In the genomic region with DNA sequence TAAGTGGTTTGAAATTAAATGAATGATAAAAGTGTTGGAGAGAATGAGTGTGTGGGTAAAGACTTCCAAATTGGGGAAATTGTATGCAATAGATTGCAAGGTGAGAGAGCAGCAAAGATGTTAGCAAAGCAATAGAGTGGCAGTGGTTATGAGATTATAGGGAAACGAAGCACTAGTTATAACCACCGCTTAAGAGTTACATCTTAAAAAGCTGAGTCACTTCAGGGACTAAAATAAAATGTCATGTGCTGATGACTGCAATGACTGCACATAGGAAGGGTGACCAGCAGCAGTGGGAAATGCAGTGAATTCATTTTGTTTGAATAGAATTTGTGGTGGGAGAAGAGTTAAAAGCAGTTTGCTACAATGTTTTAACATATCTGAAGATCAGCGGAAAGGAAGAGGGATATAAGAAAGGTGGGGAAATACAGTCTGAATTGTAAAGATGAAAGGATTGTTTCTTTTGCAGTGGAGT, we compare ENCODE assay signal across 1 cellular context.
TF ChIP-seq lines count a peak whose summit lies in the region.

No MANE protein-coding gene starts in this region.

TF ChIP-seq in K562, 482 proteins besides CTCF, POLR2A, EP300 and RAD21 (continued from another document and continues in another):
- TF ChIP-seq, protein P1, sequence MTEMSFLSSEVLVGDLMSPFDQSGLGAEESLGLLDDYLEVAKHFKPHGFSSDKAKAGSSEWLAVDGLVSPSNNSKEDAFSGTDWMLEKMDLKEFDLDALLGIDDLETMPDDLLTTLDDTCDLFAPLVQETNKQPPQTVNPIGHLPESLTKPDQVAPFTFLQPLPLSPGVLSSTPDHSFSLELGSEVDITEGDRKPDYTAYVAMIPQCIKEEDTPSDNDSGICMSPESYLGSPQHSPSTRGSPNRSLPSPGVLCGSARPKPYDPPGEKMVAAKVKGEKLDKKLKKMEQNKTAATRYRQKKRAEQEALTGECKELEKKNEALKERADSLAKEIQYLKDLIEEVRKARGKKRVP (CRISPR knock-in tag; IDR thresholded peaks at IDR 0.05), result 0 out of 2 replicates have a peak, but pooled peaks have one; percentile 44
- peak in 1 of 2 experiments; percentile 50; a peak in 2 of 4 replicates for TF ChIP-seq HDAC1 (IDR thresholded peaks at IDR 0.05)
- TF ChIP-seq PURB (CRISPR knock-in tag; IDR thresholded peaks at IDR 0.05; ENCODE audit: low read depth), result no peak
- no peak for TF ChIP-seq NFXL1 (CRISPR knock-in tag; IDR thresholded peaks at IDR 0.05)
- TF ChIP-seq, protein P2, sequence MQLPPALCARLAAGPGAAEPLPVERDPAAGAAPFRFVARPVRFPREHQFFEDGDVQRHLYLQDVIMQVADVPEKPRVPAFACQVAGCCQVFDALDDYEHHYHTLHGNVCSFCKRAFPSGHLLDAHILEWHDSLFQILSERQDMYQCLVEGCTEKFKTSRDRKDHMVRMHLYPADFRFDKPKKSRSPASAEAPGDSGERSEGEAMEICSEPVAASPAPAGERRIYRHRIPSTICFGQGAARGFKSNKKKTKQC (CRISPR knock-in tag; IDR thresholded peaks at IDR 0.05), result no peak
- no peak for TF ChIP-seq ZFP36 (IDR thresholded peaks at IDR 0.05; ENCODE audit: low read depth, low read length, partially characterized antibody)
- TF ChIP-seq, protein P3, sequence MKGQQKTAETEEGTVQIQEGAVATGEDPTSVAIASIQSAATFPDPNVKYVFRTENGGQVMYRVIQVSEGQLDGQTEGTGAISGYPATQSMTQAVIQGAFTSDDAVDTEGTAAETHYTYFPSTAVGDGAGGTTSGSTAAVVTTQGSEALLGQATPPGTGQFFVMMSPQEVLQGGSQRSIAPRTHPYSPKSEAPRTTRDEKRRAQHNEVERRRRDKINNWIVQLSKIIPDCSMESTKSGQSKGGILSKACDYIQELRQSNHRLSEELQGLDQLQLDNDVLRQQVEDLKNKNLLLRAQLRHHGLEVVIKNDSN (CRISPR knock-in tag; IDR thresholded peaks at IDR 0.05), result no peak
- TF ChIP-seq SMARCE1 (IDR thresholded peaks at IDR 0.05), result peak; percentile 75
- TF ChIP-seq, protein P4, sequence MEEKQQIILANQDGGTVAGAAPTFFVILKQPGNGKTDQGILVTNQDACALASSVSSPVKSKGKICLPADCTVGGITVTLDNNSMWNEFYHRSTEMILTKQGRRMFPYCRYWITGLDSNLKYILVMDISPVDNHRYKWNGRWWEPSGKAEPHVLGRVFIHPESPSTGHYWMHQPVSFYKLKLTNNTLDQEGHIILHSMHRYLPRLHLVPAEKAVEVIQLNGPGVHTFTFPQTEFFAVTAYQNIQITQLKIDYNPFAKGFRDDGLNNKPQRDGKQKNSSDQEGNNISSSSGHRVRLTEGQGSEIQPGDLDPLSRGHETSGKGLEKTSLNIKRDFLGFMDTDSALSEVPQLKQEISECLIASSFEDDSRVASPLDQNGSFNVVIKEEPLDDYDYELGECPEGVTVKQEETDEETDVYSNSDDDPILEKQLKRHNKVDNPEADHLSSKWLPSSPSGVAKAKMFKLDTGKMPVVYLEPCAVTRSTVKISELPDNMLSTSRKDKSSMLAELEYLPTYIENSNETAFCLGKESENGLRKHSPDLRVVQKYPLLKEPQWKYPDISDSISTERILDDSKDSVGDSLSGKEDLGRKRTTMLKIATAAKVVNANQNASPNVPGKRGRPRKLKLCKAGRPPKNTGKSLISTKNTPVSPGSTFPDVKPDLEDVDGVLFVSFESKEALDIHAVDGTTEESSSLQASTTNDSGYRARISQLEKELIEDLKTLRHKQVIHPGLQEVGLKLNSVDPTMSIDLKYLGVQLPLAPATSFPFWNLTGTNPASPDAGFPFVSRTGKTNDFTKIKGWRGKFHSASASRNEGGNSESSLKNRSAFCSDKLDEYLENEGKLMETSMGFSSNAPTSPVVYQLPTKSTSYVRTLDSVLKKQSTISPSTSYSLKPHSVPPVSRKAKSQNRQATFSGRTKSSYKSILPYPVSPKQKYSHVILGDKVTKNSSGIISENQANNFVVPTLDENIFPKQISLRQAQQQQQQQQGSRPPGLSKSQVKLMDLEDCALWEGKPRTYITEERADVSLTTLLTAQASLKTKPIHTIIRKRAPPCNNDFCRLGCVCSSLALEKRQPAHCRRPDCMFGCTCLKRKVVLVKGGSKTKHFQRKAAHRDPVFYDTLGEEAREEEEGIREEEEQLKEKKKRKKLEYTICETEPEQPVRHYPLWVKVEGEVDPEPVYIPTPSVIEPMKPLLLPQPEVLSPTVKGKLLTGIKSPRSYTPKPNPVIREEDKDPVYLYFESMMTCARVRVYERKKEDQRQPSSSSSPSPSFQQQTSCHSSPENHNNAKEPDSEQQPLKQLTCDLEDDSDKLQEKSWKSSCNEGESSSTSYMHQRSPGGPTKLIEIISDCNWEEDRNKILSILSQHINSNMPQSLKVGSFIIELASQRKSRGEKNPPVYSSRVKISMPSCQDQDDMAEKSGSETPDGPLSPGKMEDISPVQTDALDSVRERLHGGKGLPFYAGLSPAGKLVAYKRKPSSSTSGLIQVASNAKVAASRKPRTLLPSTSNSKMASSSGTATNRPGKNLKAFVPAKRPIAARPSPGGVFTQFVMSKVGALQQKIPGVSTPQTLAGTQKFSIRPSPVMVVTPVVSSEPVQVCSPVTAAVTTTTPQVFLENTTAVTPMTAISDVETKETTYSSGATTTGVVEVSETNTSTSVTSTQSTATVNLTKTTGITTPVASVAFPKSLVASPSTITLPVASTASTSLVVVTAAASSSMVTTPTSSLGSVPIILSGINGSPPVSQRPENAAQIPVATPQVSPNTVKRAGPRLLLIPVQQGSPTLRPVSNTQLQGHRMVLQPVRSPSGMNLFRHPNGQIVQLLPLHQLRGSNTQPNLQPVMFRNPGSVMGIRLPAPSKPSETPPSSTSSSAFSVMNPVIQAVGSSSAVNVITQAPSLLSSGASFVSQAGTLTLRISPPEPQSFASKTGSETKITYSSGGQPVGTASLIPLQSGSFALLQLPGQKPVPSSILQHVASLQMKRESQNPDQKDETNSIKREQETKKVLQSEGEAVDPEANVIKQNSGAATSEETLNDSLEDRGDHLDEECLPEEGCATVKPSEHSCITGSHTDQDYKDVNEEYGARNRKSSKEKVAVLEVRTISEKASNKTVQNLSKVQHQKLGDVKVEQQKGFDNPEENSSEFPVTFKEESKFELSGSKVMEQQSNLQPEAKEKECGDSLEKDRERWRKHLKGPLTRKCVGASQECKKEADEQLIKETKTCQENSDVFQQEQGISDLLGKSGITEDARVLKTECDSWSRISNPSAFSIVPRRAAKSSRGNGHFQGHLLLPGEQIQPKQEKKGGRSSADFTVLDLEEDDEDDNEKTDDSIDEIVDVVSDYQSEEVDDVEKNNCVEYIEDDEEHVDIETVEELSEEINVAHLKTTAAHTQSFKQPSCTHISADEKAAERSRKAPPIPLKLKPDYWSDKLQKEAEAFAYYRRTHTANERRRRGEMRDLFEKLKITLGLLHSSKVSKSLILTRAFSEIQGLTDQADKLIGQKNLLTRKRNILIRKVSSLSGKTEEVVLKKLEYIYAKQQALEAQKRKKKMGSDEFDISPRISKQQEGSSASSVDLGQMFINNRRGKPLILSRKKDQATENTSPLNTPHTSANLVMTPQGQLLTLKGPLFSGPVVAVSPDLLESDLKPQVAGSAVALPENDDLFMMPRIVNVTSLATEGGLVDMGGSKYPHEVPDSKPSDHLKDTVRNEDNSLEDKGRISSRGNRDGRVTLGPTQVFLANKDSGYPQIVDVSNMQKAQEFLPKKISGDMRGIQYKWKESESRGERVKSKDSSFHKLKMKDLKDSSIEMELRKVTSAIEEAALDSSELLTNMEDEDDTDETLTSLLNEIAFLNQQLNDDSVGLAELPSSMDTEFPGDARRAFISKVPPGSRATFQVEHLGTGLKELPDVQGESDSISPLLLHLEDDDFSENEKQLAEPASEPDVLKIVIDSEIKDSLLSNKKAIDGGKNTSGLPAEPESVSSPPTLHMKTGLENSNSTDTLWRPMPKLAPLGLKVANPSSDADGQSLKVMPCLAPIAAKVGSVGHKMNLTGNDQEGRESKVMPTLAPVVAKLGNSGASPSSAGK (IDR thresholded peaks at IDR 0.05), result peak; percentile 75
- no peak for TF ChIP-seq TCF7 (IDR thresholded peaks at IDR 0.05; ENCODE audit: borderline replicate concordance)
- TF ChIP-seq, protein P5, sequence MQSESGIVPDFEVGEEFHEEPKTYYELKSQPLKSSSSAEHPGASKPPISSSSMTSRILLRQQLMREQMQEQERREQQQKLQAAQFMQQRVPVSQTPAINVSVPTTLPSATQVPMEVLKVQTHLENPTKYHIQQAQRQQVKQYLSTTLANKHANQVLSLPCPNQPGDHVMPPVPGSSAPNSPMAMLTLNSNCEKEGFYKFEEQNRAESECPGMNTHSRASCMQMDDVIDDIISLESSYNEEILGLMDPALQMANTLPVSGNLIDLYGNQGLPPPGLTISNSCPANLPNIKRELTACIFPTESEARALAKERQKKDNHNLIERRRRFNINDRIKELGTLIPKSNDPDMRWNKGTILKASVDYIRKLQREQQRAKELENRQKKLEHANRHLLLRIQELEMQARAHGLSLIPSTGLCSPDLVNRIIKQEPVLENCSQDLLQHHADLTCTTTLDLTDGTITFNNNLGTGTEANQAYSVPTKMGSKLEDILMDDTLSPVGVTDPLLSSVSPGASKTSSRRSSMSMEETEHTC (IDR thresholded peaks at IDR 0.05), result peak; percentile 94
- no peak for TF ChIP-seq DDX20 (tag; IDR thresholded peaks at IDR 0.05; ENCODE audit: low read depth)
- TF ChIP-seq MTA3 (IDR thresholded peaks at IDR 0.05; ENCODE audit: borderline replicate concordance), result peak; percentile 62; the same call in 1 of the 2 replicates
- no peak for TF ChIP-seq ADNP (tag; IDR thresholded peaks at IDR 0.05)
- TF ChIP-seq, protein P6, sequence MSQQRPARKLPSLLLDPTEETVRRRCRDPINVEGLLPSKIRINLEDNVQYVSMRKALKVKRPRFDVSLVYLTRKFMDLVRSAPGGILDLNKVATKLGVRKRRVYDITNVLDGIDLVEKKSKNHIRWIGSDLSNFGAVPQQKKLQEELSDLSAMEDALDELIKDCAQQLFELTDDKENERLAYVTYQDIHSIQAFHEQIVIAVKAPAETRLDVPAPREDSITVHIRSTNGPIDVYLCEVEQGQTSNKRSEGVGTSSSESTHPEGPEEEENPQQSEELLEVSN (IDR thresholded peaks at IDR 0.05; ENCODE audit: borderline replicate concordance in 1 of 2, extremely low read depth in 1 of 2, insufficient read depth in 1 of 2, insufficient read length in 1 of 2, low read depth in 1 of 2, low read length in 1 of 2, poor library complexity in 1 of 2, severe bottlenecking in 1 of 2), result peak in 1 of 2 experiments; percentile 21
- TF ChIP-seq ZNF780A (CRISPR knock-in tag; IDR thresholded peaks at IDR 0.05), result no peak
- TF ChIP-seq MAZ (CRISPR knock-in tag; conservative IDR thresholded peaks at IDR 0.05 in 1 of 2, IDR thresholded peaks at IDR 0.05 in 1 of 2), result no peak; a peak in 1 of 4 replicates
- no peak for TF ChIP-seq HNRNPK (IDR thresholded peaks at IDR 0.05; ENCODE audit: low read depth, low read length, poor library complexity, severe bottlenecking)
- TF ChIP-seq NR2C2 (CRISPR knock-in tag; IDR thresholded peaks at IDR 0.05), result no peak
- TF ChIP-seq NR2C2 (tag; IDR thresholded peaks at IDR 0.05), result no peak; the same call in 1 of the 2 replicates
- no peak for TF ChIP-seq TAF1 (IDR thresholded peaks at IDR 0.05; ENCODE audit: control insufficient read depth, extremely low read depth, insufficient read depth, low read length, severe bottlenecking)
- TF ChIP-seq MCM2 (IDR thresholded peaks at IDR 0.05; ENCODE audit: low read depth), result no peak
- TF ChIP-seq, protein P7, sequence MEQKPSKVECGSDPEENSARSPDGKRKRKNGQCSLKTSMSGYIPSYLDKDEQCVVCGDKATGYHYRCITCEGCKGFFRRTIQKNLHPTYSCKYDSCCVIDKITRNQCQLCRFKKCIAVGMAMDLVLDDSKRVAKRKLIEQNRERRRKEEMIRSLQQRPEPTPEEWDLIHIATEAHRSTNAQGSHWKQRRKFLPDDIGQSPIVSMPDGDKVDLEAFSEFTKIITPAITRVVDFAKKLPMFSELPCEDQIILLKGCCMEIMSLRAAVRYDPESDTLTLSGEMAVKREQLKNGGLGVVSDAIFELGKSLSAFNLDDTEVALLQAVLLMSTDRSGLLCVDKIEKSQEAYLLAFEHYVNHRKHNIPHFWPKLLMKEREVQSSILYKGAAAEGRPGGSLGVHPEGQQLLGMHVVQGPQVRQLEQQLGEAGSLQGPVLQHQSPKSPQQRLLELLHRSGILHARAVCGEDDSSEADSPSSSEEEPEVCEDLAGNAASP (IDR thresholded peaks at IDR 0.05), result no peak
- TF ChIP-seq ZNF263 (CRISPR knock-in tag; IDR thresholded peaks at IDR 0.05; ENCODE audit: borderline replicate concordance), result no peak
